20 cellular contexts compared by ENCODE assay signal in the genomic region with DNA sequence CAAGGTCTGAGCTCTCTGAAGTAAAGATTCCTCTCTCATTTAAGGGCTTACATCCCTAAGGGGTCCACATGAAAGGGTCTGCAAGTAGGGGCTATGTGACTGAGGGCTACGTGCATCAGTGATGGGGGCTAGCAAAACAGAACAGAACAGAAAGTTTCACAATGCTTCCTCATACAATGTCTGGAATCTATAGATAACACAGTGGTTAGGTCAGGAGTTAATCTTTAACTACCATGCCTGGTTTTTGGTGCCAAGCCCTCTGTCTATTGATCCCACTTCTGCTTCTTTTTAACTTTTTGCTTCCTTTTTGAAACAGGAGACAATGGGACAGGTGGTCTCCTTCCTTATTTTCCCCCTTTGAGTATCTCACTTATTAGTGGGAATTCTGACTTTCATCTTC.
DNase-seq lines count a peak whose midpoint lies in the region; ATAC-seq, FAIRE-seq and TF ChIP-seq lines count a peak whose summit lies in the region.
"Had no signal": no experiment of that assay in that cellular context is flagged by ENCODE, and none has a peak within 500 bp of the region (broad histone marks: within the 10 kb centered on the region; RNA-seq: fewer than 3 reads in every experiment).

No MANE protein-coding gene starts in this region.

- H3K4me3 ChIP-seq in OCI-LY3 (ENCODE audit: low read length), result peak overlapping the region; percentile 22; the same call in 1 of the 2 replicates
- H3K4me3 ChIP-seq: HAP-1, K562 had no signal

- H3K9me3 ChIP-seq in OCI-LY3 (ENCODE audit: insufficient read depth, low read length), result 0 out of 2 replicates have a peak, but pooled peaks cover 2% of the 10 kb centered on the region
- H3K9me3 ChIP-seq: HAP-1 had no signal

- H3K27ac ChIP-seq in OCI-LY3 (ENCODE audit: low read length), result no peak overlapping the region
- H3K27ac ChIP-seq: HL-60 had no signal

- no peaks in the 10 kb centered on the region for H3K27me3 ChIP-seq in OCI-LY3 (ENCODE audit: low read depth, low read length)

- H2AFZ ChIP-seq in OCI-LY3 (ENCODE audit: low read depth, low read length), result no peak overlapping the region

- ATAC-seq in HG02678 (IDR thresholded peaks at IDR 0.05; ENCODE audit: unreplicated experiment), result peak; percentile 60
- ATAC-seq in GM21528 (IDR thresholded peaks at IDR 0.05; ENCODE audit: low FRiP score, unreplicated experiment), result no peak
- ATAC-seq: K562, T-cell had no signal

- peaks cover 22% of the 10 kb centered on the region for H3K4me1 ChIP-seq in OCI-LY3 (ENCODE audit: low read length)
- H3K4me1 ChIP-seq: HAP-1 had no signal

- no peak overlapping the region for H3K9ac ChIP-seq in OCI-LY3 (ENCODE audit: low read length)

- H4K20me1 ChIP-seq in OCI-LY3 (ENCODE audit: insufficient read depth, low read length), result no peaks in the 10 kb centered on the region

- peak; percentile 88 for FAIRE-seq in GM19239 (lab: Jason Lieb, UNC)
- FAIRE-seq: HTR-8/SVneo, K562 had no signal

- DNase-seq in GM19239 (ENCODE audit: insufficient read length, low spot score) (no peak), glomerular visceral epithelial cell (ENCODE audit: extremely low spot score) (peak; percentile 8), DMS153 treated with DMSO at 0.1 percent for 48 hours (lab: John Stamatoyannopoulos, UW; ENCODE audit: unreplicated experiment) (no peak)
- no peak for DNase-seq in stimulated activated naive CD4-positive, alpha-beta T cell treated with Interleukin-2 at 50 U/mL for 16 hours (lab: John Stamatoyannopoulos, UW)
- DNase-seq: Calu3; CD4-positive, alpha-beta T cell; DMS79; NCI-H1048; NCI-H1436 treated with DMSO at 0.1 percent for 48 hours; NCI-H2081; NCI-H510A treated with DMSO at 0.1 percent for 48 hours; T-cell; T-helper 9 cell had no signal

- peak overlapping the region; percentile 52 for H3K4me2 ChIP-seq in OCI-LY3 (ENCODE audit: low read length)

- no peak for TF ChIP-seq CTCF in OCI-LY3 (IDR thresholded peaks at IDR 0.05; ENCODE audit: low read depth, low read length)

- no peaks in the 10 kb centered on the region for H3K36me3 ChIP-seq in OCI-LY3 (replicated peaks; ENCODE audit: low read depth, low read length)
- H3K36me3 ChIP-seq: HAP-1 had no signal

- no peaks in the 10 kb centered on the region for H3K79me2 ChIP-seq in OCI-LY3 (ENCODE audit: low read length)
